ENCODE assay signal across 26 cellular contexts in the genomic region with DNA sequence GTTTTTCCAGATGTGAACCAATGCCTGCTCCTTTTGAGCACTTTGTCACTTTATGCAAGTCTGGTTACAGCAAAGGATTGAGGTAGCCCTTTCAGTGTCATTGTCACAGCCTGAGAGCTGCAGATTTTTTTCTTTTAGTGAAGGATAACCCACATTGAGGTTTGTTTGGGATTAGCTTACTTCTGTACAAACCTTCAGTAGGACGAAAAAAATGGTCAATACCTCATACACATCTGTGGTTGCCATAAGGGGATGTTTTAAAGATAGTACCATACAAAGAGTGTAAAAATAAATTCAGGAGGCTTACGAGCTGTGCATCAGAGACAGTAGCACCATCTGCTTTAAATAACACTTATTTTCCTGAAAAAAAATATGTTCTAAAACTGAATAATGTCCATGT.
"Had no signal": no experiment of that assay in that cellular context is flagged by ENCODE, and none has a peak within 500 bp of the region (broad histone marks: within the 10 kb centered on the region; RNA-seq: fewer than 3 reads in every experiment).

No MANE protein-coding gene starts in this region.

- ATAC-seq: activated CD4-positive, alpha-beta T cell treated with anti-CD3 and anti-CD28 coated beads for 36 hours; activated CD8-positive, alpha-beta T cell treated with anti-CD3 and anti-CD28 coated beads for 36 hours; activated naive CD8-positive, alpha-beta T cell treated with anti-CD3 and anti-CD28 coated beads, Interleukin-2, amount 50 U/mL, for 24 hours; body of pancreas; gastroesophageal sphincter; heart right ventricle; T-helper 17 cell had no signal

- H3K27ac ChIP-seq: adrenal gland, body of pancreas, epithelial cell of prostate, esophagus squamous epithelium, gastroesophageal sphincter, heart right ventricle had no signal

- DNase-seq: activated CD4-positive, alpha-beta T cell treated with anti-CD3 and anti-CD28 coated beads for 36 hours; activated CD4-positive, alpha-beta T cell treated with anti-CD3 and anti-CD28 coated beads, Interleukin-2, amount 50 U/mL, for 1 hour; activated CD4-positive, alpha-beta T cell treated with anti-CD3 and anti-CD28 coated beads, Interleukin-2, amount 50 U/mL, for 48 hours; activated CD4-positive, CD25-positive, alpha-beta regulatory T cell; activated CD4-positive, CD25-positive, alpha-beta regulatory T cell treated with anti-CD3 and anti-CD28 coated beads, Interleukin-2, amount 50 U/mL, for 72 hours; activated CD8-positive, alpha-beta memory T cell treated with anti-CD3 and anti-CD28 coated beads for 24 hours; activated CD8-positive, alpha-beta T cell treated with anti-CD3 and anti-CD28 coated beads for 36 hours; activated effector memory CD4-positive, alpha-beta T cell treated with anti-CD3 and anti-CD28 coated beads, Interleukin-2, amount 50 U/mL, for 16 hours; activated naive CD4-positive, alpha-beta T cell treated with anti-CD3 and anti-CD28 coated beads for 36 hours; activated naive CD8-positive, alpha-beta T cell treated with anti-CD3 and anti-CD28 coated beads for 36 hours; activated naive CD8-positive, alpha-beta T cell treated with anti-CD3 and anti-CD28 coated beads, Interleukin-2, amount 50 U/mL, for 24 hours; activated T-cell treated with anti-CD3 and anti-CD28 coated beads, Interleukin-2, amount 50 U/mL, for 48 hours; adrenal gland; aorta; body of pancreas; cortex of kidney; dermis blood vessel endothelial cell; effector CD4-positive, alpha-beta T cell; esophagus squamous epithelium; foreskin melanocyte; heart right ventricle; T-helper 1 cell; T-helper 17 cell; T1000 had no signal

- H3K4me3 ChIP-seq: adrenal gland, body of pancreas, esophagus squamous epithelium, gastroesophageal sphincter, heart right ventricle had no signal

- H3K4me1 ChIP-seq: adrenal gland, body of pancreas, esophagus squamous epithelium, gastroesophageal sphincter, heart right ventricle had no signal

- H3K27me3 ChIP-seq: body of pancreas had no signal

- H3K9me3 ChIP-seq: adrenal gland, body of pancreas, esophagus squamous epithelium, gastroesophageal sphincter, heart right ventricle had no signal

- H3K36me3 ChIP-seq: adrenal gland, esophagus squamous epithelium, gastroesophageal sphincter, heart right ventricle had no signal
